38 cellular contexts compared by ENCODE assay signal in genomic region chr4:90825849-90826248, GRCh38.
"Had no signal": no experiment of that assay in that cellular context is flagged by ENCODE, and none has a peak within 500 bp of the region (broad histone marks: within the 10 kb centered on the region; RNA-seq: fewer than 3 reads in every experiment).

No MANE protein-coding gene starts in this region.

- H3K4me1 ChIP-seq: ascending aorta had no signal

- H3K4me3 ChIP-seq: ascending aorta, cardiac muscle cell had no signal

- H3K36me3 Mint-ChIP-seq: activated CD4-positive, alpha-beta memory T cell treated with anti-CD3 and anti-CD28 coated beads for 36 hours; activated naive CD4-positive, alpha-beta T cell treated with anti-CD3 and anti-CD28 coated beads, Interleukin-2, amount 10 ng/mL, durations not matched to agents 7 days and 5 days; activated naive CD4-positive, alpha-beta T cell treated with anti-CD3 and anti-CD28 coated beads, Interleukin-2, amount 50 U/mL, for 24 hours; activated naive CD8-positive, alpha-beta T cell; activated naive CD8-positive, alpha-beta T cell treated with anti-CD3 and anti-CD28 coated beads, Interleukin-2, amount 10 ng/mL, durations not matched to agents 7 days and 5 days; brain had no signal

- H3K36me3 ChIP-seq: ascending aorta, cardiac muscle cell had no signal

- H3K4me1 Mint-ChIP-seq: activated B cell treated with CpG ODN at 0.5 μM for 24 hours; activated CD4-positive, alpha-beta T cell treated with anti-CD3 and anti-CD28 coated beads, Interleukin-2, amount 10 ng/mL, durations not matched to agents 24 days and 14 days; activated naive CD4-positive, alpha-beta T cell treated with anti-CD3 and anti-CD28 coated beads, Interleukin-2, amount 10 ng/mL, durations not matched to agents 7 days and 5 days; activated naive CD4-positive, alpha-beta T cell treated with anti-CD3 and anti-CD28 coated beads, Interleukin-2, amount 50 U/mL, for 24 hours; activated naive CD8-positive, alpha-beta T cell treated with anti-CD3 and anti-CD28 coated beads, Interleukin-2, amount 10 ng/mL, durations not matched to agents 7 days and 5 days; activated naive CD8-positive, alpha-beta T cell treated with anti-CD3 and anti-CD28 coated beads, Interleukin-2, amount 50 U/mL, for 24 hours; activated T-helper 17 cell treated with anti-CD3 and anti-CD28 coated beads, Interleukin-2, amount 50 U/mL, for 72 hours; central memory CD8-positive, alpha-beta T cell had no signal

- H3K27ac Mint-ChIP-seq: activated B cell treated with CpG ODN at 0.5 μM for 24 hours; activated CD4-positive, alpha-beta memory T cell treated with anti-CD3 and anti-CD28 coated beads for 36 hours; activated CD4-positive, alpha-beta T cell treated with anti-CD3 and anti-CD28 coated beads, Interleukin-2, amount 10 ng/mL, durations not matched to agents 24 days and 14 days; activated CD8-positive, alpha-beta T cell treated with anti-CD3 and anti-CD28 coated beads for 36 hours; activated naive CD4-positive, alpha-beta T cell treated with anti-CD3 and anti-CD28 coated beads, Interleukin-2, amount 10 ng/mL, durations not matched to agents 7 days and 5 days; activated naive CD4-positive, alpha-beta T cell treated with anti-CD3 and anti-CD28 coated beads, Interleukin-2, amount 50 U/mL, for 24 hours; activated naive CD8-positive, alpha-beta T cell; activated naive CD8-positive, alpha-beta T cell treated with anti-CD3 and anti-CD28 coated beads, Interleukin-2, amount 10 ng/mL, durations not matched to agents 7 days and 5 days; activated naive CD8-positive, alpha-beta T cell treated with anti-CD3 and anti-CD28 coated beads, Interleukin-2, amount 50 U/mL, for 24 hours; activated T-cell treated with anti-CD3 and anti-CD28 coated beads, Interleukin-2, amount 50 U/mL, for 72 hours; activated T-helper 1 cell treated with anti-CD3 and anti-CD28 coated beads, Interleukin-12 subunit alpha, Interleukin-12 subunit beta, Interleukin-2, Interleukin-4 antibody, amounts not matched to agents 30 ng/mL and 10 ng/mL and 1 ng/mL, durations not matched to agents 14 hours and 24 hours and 36 hours; activated T-helper 17 cell treated with anti-CD3 and anti-CD28 coated beads, Interleukin-2, amount 50 U/mL, for 72 hours; brain; T-helper 1 cell treated with Interleukin-12 subunit alpha and Interleukin-12 subunit beta and Interleukin-4 antibody, amounts not matched to agents 30 μg/mL and 1 μg/mL, for 36 hours; T-helper 2 cell treated with Interferon-gamma antibody and Interleukin-4, amounts not matched to agents 5 μg/mL and 100 μg/mL, for 36 hours had no signal

- FAIRE-seq: bronchial epithelial cell, TTC549 had no signal

- ATAC-seq: activated CD8-positive, alpha-beta T cell treated with anti-CD3 and anti-CD28 coated beads for 36 hours; activated naive CD8-positive, alpha-beta T cell treated with anti-CD3 and anti-CD28 coated beads, Interleukin-2, amount 50 U/mL, for 24 hours; activated T-cell treated with anti-CD3 and anti-CD28 coated beads, Interleukin-2, amount 50 U/mL, for 4 hours; activated T-cell treated with anti-CD3 and anti-CD28 coated beads, Interleukin-2, amount 50 U/mL, for 72 hours; activated T-helper 17 cell treated with anti-CD3 and anti-CD28 coated beads, Interleukin-2, amount 50 U/mL, for 72 hours had no signal

- DNase-seq: activated B cell treated with CpG ODN at 0.5 μM for 24 hours; activated CD4-positive, alpha-beta memory T cell treated with anti-CD3 and anti-CD28 coated beads for 36 hours; activated CD4-positive, alpha-beta T cell treated with anti-CD3 and anti-CD28 coated beads for 4 hours; activated CD4-positive, alpha-beta T cell treated with anti-CD3 and anti-CD28 coated beads, Interleukin-2, amount 10 ng/mL, durations not matched to agents 24 days and 14 days; activated CD4-positive, alpha-beta T cell treated with anti-CD3 and anti-CD28 coated beads, Interleukin-2, amount 50 U/mL, for 1 hour; activated CD4-positive, alpha-beta T cell treated with anti-CD3 and anti-CD28 coated beads, Interleukin-2, amount 50 U/mL, for 4 hours; activated CD4-positive, CD25-positive, alpha-beta regulatory T cell treated with anti-CD3 and anti-CD28 coated beads, Interleukin-2, amount 50 U/mL, for 72 hours; activated CD8-positive, alpha-beta memory T cell treated with anti-CD3 and anti-CD28 coated beads, Interleukin-2, amount 50 U/mL, for 4 hours; activated CD8-positive, alpha-beta T cell treated with anti-CD3 and anti-CD28 coated beads for 36 hours; activated effector memory CD4-positive, alpha-beta T cell treated with anti-CD3 and anti-CD28 coated beads, Interleukin-2, amount 50 U/mL, for 16 hours; activated gamma-delta T cell treated with Interleukin-2 at 50 U/mL for 16 hours; activated naive CD4-positive, alpha-beta T cell; activated naive CD4-positive, alpha-beta T cell treated with anti-CD3 and anti-CD28 coated beads, Interleukin-2, amount 10 ng/mL, durations not matched to agents 7 days and 5 days; activated naive CD8-positive, alpha-beta T cell treated with anti-CD3 and anti-CD28 coated beads, Interleukin-2, amount 10 ng/mL, durations not matched to agents 7 days and 5 days; activated naive CD8-positive, alpha-beta T cell treated with anti-CD3 and anti-CD28 coated beads, Interleukin-2, amount 50 U/mL, for 24 hours; activated T-cell treated with anti-CD3 and anti-CD28 coated beads for 4 hours; activated T-cell treated with anti-CD3 and anti-CD28 coated beads, Interleukin-2, amount 50 U/mL, for 1 hour; activated T-cell treated with anti-CD3 and anti-CD28 coated beads, Interleukin-2, amount 50 U/mL, for 4 hours; activated T-cell treated with anti-CD3 and anti-CD28 coated beads, Interleukin-2, amount 50 U/mL, for 72 hours; amygdala; anterior cingulate cortex; caudate nucleus; T-helper 1 cell; T-helper 2 cell; T-helper 9 cell had no signal

- H3K9me3 Mint-ChIP-seq: activated B cell treated with CpG ODN at 0.5 μM for 24 hours; activated CD4-positive, alpha-beta memory T cell treated with anti-CD3 and anti-CD28 coated beads for 36 hours; activated CD4-positive, alpha-beta T cell treated with anti-CD3 and anti-CD28 coated beads, Interleukin-2, amount 10 ng/mL, durations not matched to agents 24 days and 14 days; activated naive CD4-positive, alpha-beta T cell treated with anti-CD3 and anti-CD28 coated beads, Interleukin-2, amount 50 U/mL, for 24 hours; activated T-cell treated with anti-CD3 and anti-CD28 coated beads, Interleukin-2, amount 50 U/mL, for 4 hours; brain; T-helper 1 cell treated with Interleukin-12 subunit alpha and Interleukin-12 subunit beta and Interleukin-4 antibody, amounts not matched to agents 30 μg/mL and 1 μg/mL, for 36 hours had no signal

- H3K27me3 ChIP-seq: ascending aorta, cardiac muscle cell had no signal

- H3K27ac ChIP-seq: ascending aorta, cardiac muscle cell, VCaP had no signal

- H3K27me3 Mint-ChIP-seq: activated B cell treated with CpG ODN at 0.5 μM for 24 hours; activated CD4-positive, alpha-beta memory T cell treated with anti-CD3 and anti-CD28 coated beads for 36 hours; activated CD4-positive, alpha-beta T cell treated with anti-CD3 and anti-CD28 coated beads, Interleukin-2, amount 10 ng/mL, durations not matched to agents 24 days and 14 days; activated CD8-positive, alpha-beta T cell treated with anti-CD3 and anti-CD28 coated beads for 36 hours; activated naive CD4-positive, alpha-beta T cell treated with anti-CD3 and anti-CD28 coated beads, Interleukin-2, amount 10 ng/mL, durations not matched to agents 7 days and 5 days; activated naive CD4-positive, alpha-beta T cell treated with anti-CD3 and anti-CD28 coated beads, Interleukin-2, amount 50 U/mL, for 24 hours; activated naive CD8-positive, alpha-beta T cell; activated naive CD8-positive, alpha-beta T cell treated with anti-CD3 and anti-CD28 coated beads, Interleukin-2, amount 10 ng/mL, durations not matched to agents 7 days and 5 days; activated naive CD8-positive, alpha-beta T cell treated with anti-CD3 and anti-CD28 coated beads, Interleukin-2, amount 50 U/mL, for 24 hours; activated T-helper 17 cell treated with anti-CD3 and anti-CD28 coated beads, Interleukin-2, amount 50 U/mL, for 72 hours; brain; central memory CD8-positive, alpha-beta T cell had no signal

- H3K9me3 ChIP-seq: ascending aorta had no signal

- H3K4me3 Mint-ChIP-seq: activated B cell treated with CpG ODN at 0.5 μM for 24 hours; activated CD4-positive, alpha-beta memory T cell treated with anti-CD3 and anti-CD28 coated beads for 36 hours; activated CD4-positive, alpha-beta T cell treated with anti-CD3 and anti-CD28 coated beads, Interleukin-2, amount 10 ng/mL, durations not matched to agents 24 days and 14 days; activated CD8-positive, alpha-beta T cell treated with anti-CD3 and anti-CD28 coated beads for 36 hours; activated naive CD4-positive, alpha-beta T cell treated with anti-CD3 and anti-CD28 coated beads, Interleukin-2, amount 10 ng/mL, durations not matched to agents 7 days and 5 days; activated naive CD4-positive, alpha-beta T cell treated with anti-CD3 and anti-CD28 coated beads, Interleukin-2, amount 50 U/mL, for 24 hours; activated naive CD8-positive, alpha-beta T cell; activated naive CD8-positive, alpha-beta T cell treated with anti-CD3 and anti-CD28 coated beads, Interleukin-2, amount 10 ng/mL, durations not matched to agents 7 days and 5 days; activated naive CD8-positive, alpha-beta T cell treated with anti-CD3 and anti-CD28 coated beads, Interleukin-2, amount 50 U/mL, for 24 hours; activated T-cell treated with anti-CD3 and anti-CD28 coated beads, Interleukin-2, amount 50 U/mL, for 4 hours; activated T-cell treated with anti-CD3 and anti-CD28 coated beads, Interleukin-2, amount 50 U/mL, for 72 hours; activated T-helper 1 cell treated with anti-CD3 and anti-CD28 coated beads, Interleukin-12 subunit alpha, Interleukin-12 subunit beta, Interleukin-2, Interleukin-4 antibody, amounts not matched to agents 30 ng/mL and 10 ng/mL and 1 ng/mL, durations not matched to agents 14 hours and 24 hours and 36 hours; activated T-helper 17 cell treated with anti-CD3 and anti-CD28 coated beads, Interleukin-2, amount 50 U/mL, for 72 hours; brain; central memory CD8-positive, alpha-beta T cell; T-helper 1 cell treated with Interleukin-12 subunit alpha and Interleukin-12 subunit beta and Interleukin-4 antibody, amounts not matched to agents 30 μg/mL and 1 μg/mL, for 36 hours; T-helper 2 cell treated with Interferon-gamma antibody and Interleukin-4, amounts not matched to agents 5 μg/mL and 100 μg/mL, for 36 hours had no signal
